Comparison of ENCODE assay signal across 17 cellular contexts in the genomic region with DNA sequence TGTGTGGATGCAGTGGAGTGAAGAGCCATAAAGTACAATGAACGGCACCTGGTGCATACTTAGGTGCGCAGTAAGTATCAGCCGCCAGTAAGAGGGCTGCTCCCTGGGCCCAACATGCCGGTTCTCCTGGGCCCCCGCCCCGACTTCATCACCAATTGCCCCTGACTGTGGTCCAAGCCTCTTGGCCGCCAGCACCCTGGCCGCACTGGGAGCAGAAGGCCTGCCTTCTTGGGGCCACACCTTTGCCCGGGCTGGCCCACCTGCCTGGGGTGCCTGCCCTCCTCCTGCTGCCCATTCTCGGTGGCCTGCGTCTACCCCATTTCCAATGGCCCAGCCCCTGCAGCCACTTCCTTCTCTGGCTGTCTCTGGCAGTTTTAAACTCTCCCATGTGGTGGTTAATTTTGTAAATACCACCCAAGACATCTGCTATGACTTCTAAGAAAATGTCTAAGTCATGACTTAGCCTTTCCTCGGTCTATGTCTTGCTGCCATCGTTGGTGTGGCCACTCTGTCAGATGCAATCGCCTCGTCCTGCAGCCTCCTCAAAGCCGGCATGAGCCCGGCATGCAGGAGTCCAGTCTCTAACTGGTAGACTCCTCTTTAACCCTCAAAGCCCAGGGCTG. TPM values are rescaled to one million over a fixed set of nuclear protein-coding genes. Genes with fewer than 3 reads are reported as not detected.
DNase-seq lines count a peak whose midpoint lies in the region; ATAC-seq and TF ChIP-seq lines count a peak whose summit lies in the region.
"Had no signal": no experiment of that assay in that cellular context is flagged by ENCODE, and none has a peak within 500 bp of the region (broad histone marks: within the 10 kb centered on the region; RNA-seq: fewer than 3 reads in every experiment).

No MANE protein-coding gene starts in this region.

- H4K20me1 ChIP-seq in BLaER1 treated with 17β-estradiol and CSF1 and Interleukin-3, amounts not matched to agents 10 nM and 100 nM = peaks cover 0 to 92% (median under 1%) of the 10 kb centered on the region in 11 experiments; a peak in 11 of 22 replicates

- no peaks in the 10 kb centered on the region for H3K9me3 ChIP-seq in BLaER1 treated with 17β-estradiol and CSF1 and Interleukin-3, amounts not matched to agents 10 nM and 100 nM (replicated peaks in 1 of 11)
- H3K9me3 ChIP-seq in RWPE2 (ENCODE audit: severe bottlenecking) = no peaks in the 10 kb centered on the region
- no peaks in the 10 kb centered on the region for H3K9me3 ChIP-seq in thoracic aorta
- H3K9me3 ChIP-seq: SJCRH30 had no signal

- H3K9ac ChIP-seq in BLaER1 treated with 17β-estradiol and CSF1 and Interleukin-3, amounts not matched to agents 10 nM and 100 nM = peak overlapping the region in 7 of 11 experiments; percentile 57 to 72 (median 64); a peak in 10 of 22 replicates

- no peak for DNase-seq in RWPE2 (ENCODE audit: low spot score)
- DNase-seq in glutamatergic neuron = no peak
- no peak for DNase-seq in thoracic aorta (ENCODE audit: low spot score)
- DNase-seq in effector CD8-positive, alpha-beta T cell (lab: John Stamatoyannopoulos, UW) = no peak
- DNase-seq in GM20000 (ENCODE audit: low spot score) = no peak
- DNase-seq in DMS79 treated with DMSO at 0.1 percent for 48 hours (lab: John Stamatoyannopoulos, UW) = no peak
- DNase-seq: H9; NCI-H1930; NCI-H446; NK-92 treated with Interleukin-12 subunit alpha and Interleukin-12 subunit beta, amount 100 ng/mL, for 24 hours; OCI-M1; RPMI8226; SJCRH30; SW 1271 had no signal

- H3K4me1 ChIP-seq in BLaER1 treated with 17β-estradiol and CSF1 and Interleukin-3, amounts not matched to agents 10 nM and 100 nM = peaks cover 31 to 100% (median 92%) of the 10 kb centered on the region in 10 experiments
- H3K4me1 ChIP-seq in RWPE2 (ENCODE audit: insufficient read depth, poor library complexity, severe bottlenecking) (peaks cover 25% of the 10 kb centered on the region), thoracic aorta (ENCODE audit: control insufficient read depth in 1 of 2, low read depth in 2 of 2) (peaks cover 20 to 99% of the 10 kb centered on the region in 2 donors)
- H3K4me1 ChIP-seq: SJCRH30 had no signal

- H3K27ac Mint-ChIP-seq in glutamatergic neuron (ENCODE audit: unreplicated experiment) = no peak overlapping the region

- H3K4me3 ChIP-seq in BLaER1 treated with 17β-estradiol and CSF1 and Interleukin-3, amounts not matched to agents 10 nM and 100 nM = peak overlapping the region in 1 of 10 experiments; percentile 5; a peak in 2 of 20 replicates
- no peak overlapping the region for H3K4me3 ChIP-seq in RWPE2 (ENCODE audit: severe bottlenecking)
- H3K4me3 ChIP-seq in thoracic aorta = peak overlapping the region; percentile 41
- H3K4me3 ChIP-seq: K562, SJCRH30 had no signal

- peaks cover 0 to 13% (median 0%) of the 10 kb centered on the region in 11 experiments; a peak in 3 of 22 replicates for H3K27me3 ChIP-seq in BLaER1 treated with 17β-estradiol and CSF1 and Interleukin-3, amounts not matched to agents 10 nM and 100 nM
- H3K27me3 ChIP-seq in RWPE2 (ENCODE audit: insufficient read depth, poor library complexity, severe bottlenecking) = no peaks in the 10 kb centered on the region
- H3K27me3 ChIP-seq in thoracic aorta (replicated peaks; ENCODE audit: insufficient read depth) = no peaks in the 10 kb centered on the region
- H3K27me3 ChIP-seq: SJCRH30 had no signal

- TF ChIP-seq CTCF in RWPE2 (IDR thresholded peaks at IDR 0.05; ENCODE audit: poor library complexity, severe bottlenecking) (no peak), glutamatergic neuron (IDR thresholded peaks at IDR 0.05; ENCODE audit: partially characterized antibody, unreplicated experiment) (no peak), thoracic aorta (IDR thresholded peaks at IDR 0.05) (no peak), GM20000 (IDR thresholded peaks at IDR 0.05; ENCODE audit: extremely low read depth, missing control alignments) (no peak)

- H3K4me1 Mint-ChIP-seq in glutamatergic neuron (ENCODE audit: low read depth, unreplicated experiment) = peaks cover 55% of the 10 kb centered on the region

- H3K36me3 Mint-ChIP-seq in glutamatergic neuron (ENCODE audit: unreplicated experiment) = no peaks in the 10 kb centered on the region

- H3K27ac ChIP-seq in BLaER1 treated with 17β-estradiol and CSF1 and Interleukin-3, amounts not matched to agents 10 nM and 100 nM = peak overlapping the region in 10 of 11 experiments; percentile 36 to 86 (median 76); a peak in 16 of 22 replicates
- H3K27ac ChIP-seq in RWPE2 (ENCODE audit: poor library complexity, severe bottlenecking) (peak overlapping the region; percentile 16), thoracic aorta (no peak overlapping the region)
- H3K27ac ChIP-seq: C4-2B, SJCRH30 had no signal

- peaks cover 0 to 5% (median 0%) of the 10 kb centered on the region in 11 experiments; a peak in 1 of 22 replicates for H3K36me3 ChIP-seq in BLaER1 treated with 17β-estradiol and CSF1 and Interleukin-3, amounts not matched to agents 10 nM and 100 nM
- peaks cover 86% of the 10 kb centered on the region for H3K36me3 ChIP-seq in RWPE2 (ENCODE audit: low read depth)
- H3K36me3 ChIP-seq in thoracic aorta = no peaks in the 10 kb centered on the region

- ATAC-seq in RWPE2 (ENCODE audit: low read depth) (no peak), thoracic aorta (ENCODE audit: insufficient number of reproducible peaks, low FRiP score, low read depth) (no peak)
- ATAC-seq: K562 had no signal

- H3K4me3 Mint-ChIP-seq in glutamatergic neuron (ENCODE audit: unreplicated experiment) = peak overlapping the region; percentile 37
- H3K4me3 Mint-ChIP-seq: H9 had no signal

- peaks cover 5% of the 10 kb centered on the region for H3K9me3 Mint-ChIP-seq in glutamatergic neuron (ENCODE audit: unreplicated experiment)
- H3K9me3 Mint-ChIP-seq: H9 had no signal

- peak overlapping the region; percentile 80 to 97 (median 90) for H3K4me2 ChIP-seq in BLaER1 treated with 17β-estradiol and CSF1 and Interleukin-3, amounts not matched to agents 10 nM and 100 nM

- H3K27me3 Mint-ChIP-seq in glutamatergic neuron (ENCODE audit: unreplicated experiment) = peaks cover 2% of the 10 kb centered on the region

RNA-seq across cellular contexts. Expression of a gene that starts 36.8 kb away (rescaled TPM):
- 14.4 TPM for total RNA-seq in glutamatergic neuron (ENCODE audit: unreplicated experiment)
- 100 to 1,000 TPM in 1 of 2 donors, 10 to 100 TPM in 1; 68.4 to 104 TPM for total RNA-seq in thoracic aorta

RNA-seq across cellular contexts. Expression of a gene that starts 52.8 kb away (rescaled TPM):
- not detected for total RNA-seq in glutamatergic neuron (ENCODE audit: unreplicated experiment)
- total RNA-seq in thoracic aorta = 1 to 10 TPM; 4.1 to 6.1 TPM
- total RNA-seq: H9, K562 had no signal

Comparison
In these comparisons a context has a peak if more than half of its experiments do, and no peak if none do; other contexts are left out.
1. H3K27ac ChIP-seq: peak in BLaER1 treated with 17β-estradiol and CSF1 and Interleukin-3, amounts not matched to agents 10 nM and 100 nM (10 of 11) and RWPE2 (single experiment); none in thoracic aorta (0 of 2).